ENCODE assay signal across 33 cellular contexts in the genomic region with DNA sequence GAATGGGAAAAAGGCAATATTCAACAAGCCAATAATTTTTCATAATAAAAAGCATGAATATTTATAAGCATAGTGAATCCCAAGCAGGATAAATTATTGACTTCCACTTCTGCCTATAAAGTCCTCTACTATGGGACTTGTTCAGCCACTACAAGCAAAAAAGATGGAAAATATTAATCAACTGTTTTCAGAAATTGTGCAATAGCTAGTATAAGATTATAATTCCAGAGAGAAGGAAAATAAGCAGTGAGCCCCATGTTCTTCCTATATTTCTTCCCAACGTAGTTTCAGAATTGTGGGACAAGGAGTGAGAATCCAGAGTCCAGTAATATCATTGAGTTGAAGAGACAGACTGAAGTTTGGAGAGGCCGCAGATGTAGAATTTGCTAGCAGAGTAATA.
"Had no signal": no experiment of that assay in that cellular context is flagged by ENCODE, and none has a peak within 500 bp of the region (broad histone marks: within the 10 kb centered on the region; RNA-seq: fewer than 3 reads in every experiment).

No MANE protein-coding gene starts in this region.

- H3K4me3 Mint-ChIP-seq: activated CD4-positive, alpha-beta memory T cell treated with anti-CD3 and anti-CD28 coated beads for 36 hours; activated CD4-positive, alpha-beta T cell treated with anti-CD3 and anti-CD28 coated beads for 36 hours; activated CD4-positive, alpha-beta T cell treated with anti-CD3 and anti-CD28 coated beads, Interleukin-2, amount 10 ng/mL, durations not matched to agents 24 days and 14 days; activated CD8-positive, alpha-beta memory T cell treated with anti-CD3 and anti-CD28 coated beads, Interleukin-2, amount 10 ng/mL, durations not matched to agents 7 days and 5 days; activated CD8-positive, alpha-beta T cell treated with anti-CD3 and anti-CD28 coated beads, Interleukin-2, amount 10 ng/mL, durations not matched to agents 7 days and 5 days; activated naive CD4-positive, alpha-beta T cell treated with anti-CD3 and anti-CD28 coated beads for 36 hours; activated naive CD4-positive, alpha-beta T cell treated with anti-CD3 and anti-CD28 coated beads, Interleukin-2, amount 50 U/mL, for 24 hours; activated naive CD8-positive, alpha-beta T cell treated with anti-CD3 and anti-CD28 coated beads for 36 hours; activated naive CD8-positive, alpha-beta T cell treated with anti-CD3 and anti-CD28 coated beads, Interleukin-2, amount 50 U/mL, for 24 hours; activated T-helper 1 cell treated with anti-CD3 and anti-CD28 coated beads, Interleukin-12 subunit alpha, Interleukin-12 subunit beta, Interleukin-2, Interleukin-4 antibody, amounts not matched to agents 30 ng/mL and 10 ng/mL and 1 ng/mL, durations not matched to agents 14 hours and 24 hours and 36 hours; dendritic cell treated with granulocyte-macrophage colony-stimulating factor and Interleukin-4, amounts not matched to agents 40 ng/mL and 50 ng/mL, for 4 days had no signal

- H3K9me3 Mint-ChIP-seq: activated CD4-positive, alpha-beta memory T cell treated with anti-CD3 and anti-CD28 coated beads for 36 hours; activated CD4-positive, alpha-beta T cell treated with anti-CD3 and anti-CD28 coated beads, Interleukin-2, amount 10 ng/mL, durations not matched to agents 24 days and 14 days; activated naive CD4-positive, alpha-beta T cell treated with anti-CD3 and anti-CD28 coated beads for 36 hours; activated naive CD4-positive, alpha-beta T cell treated with anti-CD3 and anti-CD28 coated beads, Interleukin-2, amount 50 U/mL, for 24 hours; activated naive CD8-positive, alpha-beta T cell treated with anti-CD3 and anti-CD28 coated beads for 36 hours; activated naive CD8-positive, alpha-beta T cell treated with anti-CD3 and anti-CD28 coated beads, Interleukin-2, amount 50 U/mL, for 24 hours; activated T-helper 1 cell treated with anti-CD3 and anti-CD28 coated beads, Interleukin-12 subunit alpha, Interleukin-12 subunit beta, Interleukin-2, Interleukin-4 antibody, amounts not matched to agents 30 ng/mL and 10 ng/mL and 1 ng/mL, durations not matched to agents 14 hours and 24 hours and 36 hours; activated T-helper 2 cell treated with anti-CD3 and anti-CD28 coated beads, Interferon-gamma antibody, Interleukin-2, Interleukin-4, amounts not matched to agents 10 μg/mL and 5 μg/mL and 100 μg/mL, durations not matched to agents 14 hours and 24 hours and 36 hours; dendritic cell treated with granulocyte-macrophage colony-stimulating factor and Interleukin-4, amounts not matched to agents 40 ng/mL and 50 ng/mL, for 4 days had no signal

- H3K27ac Mint-ChIP-seq: activated CD4-positive, alpha-beta memory T cell treated with anti-CD3 and anti-CD28 coated beads for 36 hours; activated CD4-positive, alpha-beta T cell treated with anti-CD3 and anti-CD28 coated beads for 36 hours; activated CD4-positive, alpha-beta T cell treated with anti-CD3 and anti-CD28 coated beads, Interleukin-2, amount 10 ng/mL, durations not matched to agents 24 days and 14 days; activated CD8-positive, alpha-beta T cell treated with anti-CD3 and anti-CD28 coated beads, Interleukin-2, amount 10 ng/mL, durations not matched to agents 7 days and 5 days; activated naive CD4-positive, alpha-beta T cell treated with anti-CD3 and anti-CD28 coated beads for 36 hours; activated naive CD4-positive, alpha-beta T cell treated with anti-CD3 and anti-CD28 coated beads, Interleukin-2, amount 50 U/mL, for 24 hours; activated naive CD8-positive, alpha-beta T cell treated with anti-CD3 and anti-CD28 coated beads for 36 hours; activated naive CD8-positive, alpha-beta T cell treated with anti-CD3 and anti-CD28 coated beads, Interleukin-2, amount 50 U/mL, for 24 hours; activated T-helper 1 cell treated with anti-CD3 and anti-CD28 coated beads, Interleukin-12 subunit alpha, Interleukin-12 subunit beta, Interleukin-2, Interleukin-4 antibody, amounts not matched to agents 30 ng/mL and 10 ng/mL and 1 ng/mL, durations not matched to agents 14 hours and 24 hours and 36 hours; activated T-helper 2 cell treated with anti-CD3 and anti-CD28 coated beads, Interferon-gamma antibody, Interleukin-2, Interleukin-4, amounts not matched to agents 10 μg/mL and 5 μg/mL and 100 μg/mL, durations not matched to agents 14 hours and 24 hours and 36 hours; dendritic cell treated with granulocyte-macrophage colony-stimulating factor and Interleukin-4, amounts not matched to agents 40 ng/mL and 50 ng/mL, for 4 days had no signal

- ATAC-seq: activated CD4-positive, alpha-beta T cell treated with anti-CD3 and anti-CD28 coated beads for 36 hours; activated CD8-positive, alpha-beta memory T cell treated with anti-CD3 and anti-CD28 coated beads, Interleukin-2, amount 10 ng/mL, durations not matched to agents 7 days and 5 days; activated CD8-positive, alpha-beta T cell treated with anti-CD3 and anti-CD28 coated beads, Interleukin-2, amount 10 ng/mL, durations not matched to agents 7 days and 5 days; activated naive CD8-positive, alpha-beta T cell treated with anti-CD3 and anti-CD28 coated beads, Interleukin-2, amount 50 U/mL, for 24 hours; body of pancreas; foreskin keratinocyte; gastrocnemius medialis; heart left ventricle had no signal

- H3K9me3 ChIP-seq: adrenal gland, body of pancreas, esophagus muscularis mucosa, gastrocnemius medialis, heart left ventricle had no signal

- H3K27me3 Mint-ChIP-seq: activated CD4-positive, alpha-beta memory T cell treated with anti-CD3 and anti-CD28 coated beads for 36 hours; activated CD4-positive, alpha-beta T cell treated with anti-CD3 and anti-CD28 coated beads for 36 hours; activated CD4-positive, alpha-beta T cell treated with anti-CD3 and anti-CD28 coated beads, Interleukin-2, amount 10 ng/mL, durations not matched to agents 24 days and 14 days; activated CD8-positive, alpha-beta memory T cell treated with anti-CD3 and anti-CD28 coated beads, Interleukin-2, amount 10 ng/mL, durations not matched to agents 7 days and 5 days; activated naive CD4-positive, alpha-beta T cell treated with anti-CD3 and anti-CD28 coated beads, Interleukin-2, amount 50 U/mL, for 24 hours; activated naive CD8-positive, alpha-beta T cell treated with anti-CD3 and anti-CD28 coated beads for 36 hours; activated naive CD8-positive, alpha-beta T cell treated with anti-CD3 and anti-CD28 coated beads, Interleukin-2, amount 50 U/mL, for 24 hours; dendritic cell treated with granulocyte-macrophage colony-stimulating factor and Interleukin-4, amounts not matched to agents 40 ng/mL and 50 ng/mL, for 4 days had no signal

- DNase-seq: activated CD4-positive, alpha-beta memory T cell treated with anti-CD3 and anti-CD28 coated beads for 36 hours; activated CD4-positive, alpha-beta T cell treated with anti-CD3 and anti-CD28 coated beads for 36 hours; activated CD4-positive, alpha-beta T cell treated with anti-CD3 and anti-CD28 coated beads, Interleukin-2, amount 10 ng/mL, durations not matched to agents 24 days and 14 days; activated CD4-positive, CD25-positive, alpha-beta regulatory T cell; activated CD4-positive, CD25-positive, alpha-beta regulatory T cell treated with anti-CD3 and anti-CD28 coated beads, Interleukin-2, amount 50 U/mL, for 72 hours; activated CD8-positive, alpha-beta memory T cell treated with anti-CD3 and anti-CD28 coated beads, Interleukin-2, amount 10 ng/mL, durations not matched to agents 7 days and 5 days; activated CD8-positive, alpha-beta memory T cell treated with anti-CD3 and anti-CD28 coated beads, Interleukin-2, amount 50 U/mL, for 4 hours; activated CD8-positive, alpha-beta T cell treated with anti-CD3 and anti-CD28 coated beads, Interleukin-2, amount 10 ng/mL, durations not matched to agents 7 days and 5 days; activated effector memory CD4-positive, alpha-beta T cell treated with anti-CD3 and anti-CD28 coated beads, Interleukin-2, amount 50 U/mL, for 16 hours; activated naive CD4-positive, alpha-beta T cell treated with anti-CD3 and anti-CD28 coated beads for 36 hours; activated naive CD8-positive, alpha-beta T cell treated with anti-CD3 and anti-CD28 coated beads for 36 hours; activated naive CD8-positive, alpha-beta T cell treated with anti-CD3 and anti-CD28 coated beads, Interleukin-2, amount 50 U/mL, for 24 hours; activated T-cell treated with anti-CD3 and anti-CD28 coated beads, Interleukin-2, amount 50 U/mL, for 1 hour; activated T-cell treated with anti-CD3 and anti-CD28 coated beads, Interleukin-2, amount 50 U/mL, for 48 hours; adrenal gland; amygdala; aorta; body of pancreas; central memory CD4-positive, alpha-beta T cell; dorsolateral prefrontal cortex; effector memory CD4-positive, alpha-beta T cell; erythroblast; foreskin keratinocyte; gastrocnemius medialis; glutamatergic neuron; heart left ventricle; T-helper 1 cell; T-helper 2 cell had no signal
